ENCODE assay signal across 1 cellular context in the genomic region with DNA sequence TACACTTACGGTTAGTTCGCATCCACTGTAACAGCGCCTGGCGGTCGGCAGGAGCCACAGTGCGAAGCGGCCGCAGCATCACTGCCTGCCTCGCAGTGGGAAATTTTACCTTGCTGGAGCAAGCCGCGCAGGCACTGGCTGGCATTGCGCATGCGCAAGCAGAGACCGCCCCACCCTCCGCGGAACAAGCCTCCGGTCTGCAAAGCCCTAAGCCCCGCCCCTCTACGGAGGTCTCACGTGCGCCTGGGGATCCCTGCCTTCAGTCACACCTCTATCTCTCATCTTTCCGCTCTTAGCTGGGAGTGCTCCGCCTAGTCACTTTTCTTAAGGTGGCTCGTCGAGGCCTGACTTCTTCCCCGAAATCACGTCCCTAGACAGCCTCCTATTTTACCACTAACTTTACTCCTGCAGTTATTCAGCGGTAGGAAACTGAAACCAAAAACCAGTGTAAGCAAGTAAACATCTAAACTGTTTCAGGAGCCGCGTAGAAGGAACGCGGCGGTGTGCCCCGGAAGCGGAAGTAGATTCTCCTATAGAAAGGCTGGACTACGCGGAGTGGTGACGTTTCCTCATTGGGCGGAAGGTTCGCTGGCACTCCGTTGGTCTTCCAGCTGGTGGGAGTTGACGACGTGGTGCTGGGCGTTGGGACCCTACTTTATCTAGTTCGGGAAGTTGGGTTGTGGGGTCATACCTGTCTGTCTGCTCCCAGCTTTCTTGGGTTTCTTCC.
TF ChIP-seq lines count a peak whose summit lies in the region.

TSS of gene SRP54 (plus strand) at position 572 of the 727 bp plus-strand sequence. CDS start 13,718 bp downstream, outside the sequence.

TF ChIP-seq in HEK293, 187 proteins besides CTCF, POLR2A, EP300 and RAD21 (continued from another document and continues in another):
- TF ChIP-seq, protein P1, sequence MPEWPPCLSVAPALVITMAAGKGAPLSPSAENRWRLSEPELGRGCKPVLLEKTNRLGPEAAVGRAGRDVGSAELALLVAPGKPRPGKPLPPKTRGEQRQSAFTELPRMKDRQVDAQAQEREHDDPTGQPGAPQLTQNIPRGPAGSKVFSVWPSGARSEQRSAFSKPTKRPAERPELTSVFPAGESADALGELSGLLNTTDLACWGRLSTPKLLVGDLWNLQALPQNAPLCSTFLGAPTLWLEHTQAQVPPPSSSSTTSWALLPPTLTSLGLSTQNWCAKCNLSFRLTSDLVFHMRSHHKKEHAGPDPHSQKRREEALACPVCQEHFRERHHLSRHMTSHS (tag by site-specific recombination; IDR thresholded peaks at IDR 0.05), result no peak
- TF ChIP-seq ZNF157 (tag by site-specific recombination; IDR thresholded peaks at IDR 0.05) (no peak), ZNF701 (tag by site-specific recombination; IDR thresholded peaks at IDR 0.05) (no peak), ZNF114 (tag by site-specific recombination; IDR thresholded peaks at IDR 0.05) (no peak), ZNF16 (tag by site-specific recombination; IDR thresholded peaks at IDR 0.05; ENCODE audit: low read depth) (no peak), ZNF23 (tag by site-specific recombination; IDR thresholded peaks at IDR 0.05; ENCODE audit: borderline replicate concordance) (no peak), ZNF677 (tag by site-specific recombination; IDR thresholded peaks at IDR 0.05) (no peak), ZNF544 (tag by site-specific recombination; IDR thresholded peaks at IDR 0.05) (no peak), ZNF37A (tag by site-specific recombination; IDR thresholded peaks at IDR 0.05) (no peak), ZNF501 (tag by site-specific recombination; IDR thresholded peaks at IDR 0.05) (0 out of 2 replicates have a peak, but pooled peaks have one; percentile 46), ZNF555 (tag by site-specific recombination; conservative IDR thresholded peaks at IDR 0.05) (no peak), YY1 (tag by site-specific recombination; IDR thresholded peaks at IDR 0.05) (no peak), EGR2 (tag by site-specific recombination; IDR thresholded peaks at IDR 0.05; ENCODE audit: low read depth) (peak; percentile 66), ZNF426 (tag by site-specific recombination; IDR thresholded peaks at IDR 0.05) (no peak), ZSCAN16 (tag by site-specific recombination; IDR thresholded peaks at IDR 0.05) (no peak), ZNF549 (tag by site-specific recombination; IDR thresholded peaks at IDR 0.05) (no peak), ZNF416 (tag by site-specific recombination; IDR thresholded peaks at IDR 0.05) (no peak), BCL11A (tag by site-specific recombination; IDR thresholded peaks at IDR 0.05; ENCODE audit: low read depth) (no peak), ZNF510 (tag by site-specific recombination; IDR thresholded peaks at IDR 0.05; ENCODE audit: insufficient replicate concordance) (no peak), SP2 (tag by site-specific recombination; IDR thresholded peaks at IDR 0.05) (peak; percentile 86), ZNF18 (tag by site-specific recombination; IDR thresholded peaks at IDR 0.05) (peak; percentile 76; the same call in 1 of the 2 replicates), KLF1 (tag by site-specific recombination; IDR thresholded peaks at IDR 0.05) (peak; percentile 40; the same call in 1 of the 2 replicates), GFI1B (tag by site-specific recombination; IDR thresholded peaks at IDR 0.05) (no peak), OSR2 (tag by site-specific recombination; IDR thresholded peaks at IDR 0.05) (no peak), ZNF558 (tag by site-specific recombination; IDR thresholded peaks at IDR 0.05) (peak; percentile 51; the same call in 1 of the 2 replicates), HOXC10 (CRISPR knock-in tag; IDR thresholded peaks at IDR 0.05) (peak; percentile 82; the same call in 1 of the 2 replicates), ZNF571 (tag by site-specific recombination; IDR thresholded peaks at IDR 0.05) (no peak), ZNF350 (tag by site-specific recombination; IDR thresholded peaks at IDR 0.05) (no peak), KLF8 (tag by site-specific recombination; IDR thresholded peaks at IDR 0.05) (peak; percentile 81), ZNF529 (tag by site-specific recombination; IDR thresholded peaks at IDR 0.05; ENCODE audit: insufficient replicate concordance) (no peak), ZNF133 (tag by site-specific recombination; IDR thresholded peaks at IDR 0.05) (peak; percentile 76), ZNF521 (tag by site-specific recombination; IDR thresholded peaks at IDR 0.05) (no peak), ZNF830 (tag by site-specific recombination; IDR thresholded peaks at IDR 0.05; ENCODE audit: low read depth) (no peak), ZNF341 (tag by site-specific recombination; IDR thresholded peaks at IDR 0.05; ENCODE audit: low read depth) (peak; percentile 50), ZNF777 (tag by site-specific recombination; IDR thresholded peaks at IDR 0.05; ENCODE audit: borderline replicate concordance) (no peak), ZNF169 (tag by site-specific recombination; IDR thresholded peaks at IDR 0.05) (no peak), ZNF747 (tag by site-specific recombination; IDR thresholded peaks at IDR 0.05) (no peak)
- TF ChIP-seq, protein P2, sequence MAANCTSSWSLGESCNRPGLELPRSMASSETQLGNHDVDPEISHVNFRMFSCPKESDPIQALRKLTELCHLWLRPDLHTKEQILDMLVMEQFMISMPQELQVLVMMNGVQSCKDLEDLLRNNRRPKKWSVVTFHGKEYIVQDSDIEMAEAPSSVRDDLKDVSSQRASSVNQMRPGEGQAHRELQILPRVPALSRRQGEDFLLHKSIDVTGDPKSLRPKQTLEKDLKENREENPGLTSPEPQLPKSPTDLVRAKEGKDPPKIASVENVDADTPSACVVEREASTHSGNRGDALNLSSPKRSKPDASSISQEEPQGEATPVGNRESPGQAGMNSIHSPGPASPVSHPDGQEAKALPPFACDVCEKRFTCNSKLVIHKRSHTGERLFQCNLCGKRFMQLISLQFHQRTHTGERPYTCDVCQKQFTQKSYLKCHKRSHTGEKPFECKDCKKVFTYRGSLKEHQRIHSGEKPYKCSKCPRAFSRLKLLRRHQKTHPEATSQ (tag by site-specific recombination; IDR thresholded peaks at IDR 0.05), result no peak
- TF ChIP-seq, protein P3, sequence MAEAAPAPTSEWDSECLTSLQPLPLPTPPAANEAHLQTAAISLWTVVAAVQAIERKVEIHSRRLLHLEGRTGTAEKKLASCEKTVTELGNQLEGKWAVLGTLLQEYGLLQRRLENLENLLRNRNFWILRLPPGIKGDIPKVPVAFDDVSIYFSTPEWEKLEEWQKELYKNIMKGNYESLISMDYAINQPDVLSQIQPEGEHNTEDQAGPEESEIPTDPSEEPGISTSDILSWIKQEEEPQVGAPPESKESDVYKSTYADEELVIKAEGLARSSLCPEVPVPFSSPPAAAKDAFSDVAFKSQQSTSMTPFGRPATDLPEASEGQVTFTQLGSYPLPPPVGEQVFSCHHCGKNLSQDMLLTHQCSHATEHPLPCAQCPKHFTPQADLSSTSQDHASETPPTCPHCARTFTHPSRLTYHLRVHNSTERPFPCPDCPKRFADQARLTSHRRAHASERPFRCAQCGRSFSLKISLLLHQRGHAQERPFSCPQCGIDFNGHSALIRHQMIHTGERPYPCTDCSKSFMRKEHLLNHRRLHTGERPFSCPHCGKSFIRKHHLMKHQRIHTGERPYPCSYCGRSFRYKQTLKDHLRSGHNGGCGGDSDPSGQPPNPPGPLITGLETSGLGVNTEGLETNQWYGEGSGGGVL (tag by site-specific recombination; IDR thresholded peaks at IDR 0.05), result no peak
- TF ChIP-seq, protein P4, sequence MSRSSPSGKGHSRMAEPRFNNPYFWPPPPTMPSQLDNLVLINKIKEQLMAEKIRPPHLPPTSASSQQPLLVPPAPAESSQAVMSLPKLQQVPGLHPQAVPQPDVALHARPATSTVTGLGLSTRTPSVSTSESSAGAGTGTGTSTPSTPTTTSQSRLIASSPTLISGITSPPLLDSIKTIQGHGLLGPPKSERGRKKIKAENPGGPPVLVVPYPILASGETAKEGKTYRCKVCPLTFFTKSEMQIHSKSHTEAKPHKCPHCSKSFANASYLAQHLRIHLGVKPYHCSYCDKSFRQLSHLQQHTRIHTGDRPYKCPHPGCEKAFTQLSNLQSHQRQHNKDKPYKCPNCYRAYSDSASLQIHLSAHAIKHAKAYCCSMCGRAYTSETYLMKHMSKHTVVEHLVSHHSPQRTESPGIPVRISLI (tag by site-specific recombination; IDR thresholded peaks at IDR 0.05), result no peak
- TF ChIP-seq, protein P5, sequence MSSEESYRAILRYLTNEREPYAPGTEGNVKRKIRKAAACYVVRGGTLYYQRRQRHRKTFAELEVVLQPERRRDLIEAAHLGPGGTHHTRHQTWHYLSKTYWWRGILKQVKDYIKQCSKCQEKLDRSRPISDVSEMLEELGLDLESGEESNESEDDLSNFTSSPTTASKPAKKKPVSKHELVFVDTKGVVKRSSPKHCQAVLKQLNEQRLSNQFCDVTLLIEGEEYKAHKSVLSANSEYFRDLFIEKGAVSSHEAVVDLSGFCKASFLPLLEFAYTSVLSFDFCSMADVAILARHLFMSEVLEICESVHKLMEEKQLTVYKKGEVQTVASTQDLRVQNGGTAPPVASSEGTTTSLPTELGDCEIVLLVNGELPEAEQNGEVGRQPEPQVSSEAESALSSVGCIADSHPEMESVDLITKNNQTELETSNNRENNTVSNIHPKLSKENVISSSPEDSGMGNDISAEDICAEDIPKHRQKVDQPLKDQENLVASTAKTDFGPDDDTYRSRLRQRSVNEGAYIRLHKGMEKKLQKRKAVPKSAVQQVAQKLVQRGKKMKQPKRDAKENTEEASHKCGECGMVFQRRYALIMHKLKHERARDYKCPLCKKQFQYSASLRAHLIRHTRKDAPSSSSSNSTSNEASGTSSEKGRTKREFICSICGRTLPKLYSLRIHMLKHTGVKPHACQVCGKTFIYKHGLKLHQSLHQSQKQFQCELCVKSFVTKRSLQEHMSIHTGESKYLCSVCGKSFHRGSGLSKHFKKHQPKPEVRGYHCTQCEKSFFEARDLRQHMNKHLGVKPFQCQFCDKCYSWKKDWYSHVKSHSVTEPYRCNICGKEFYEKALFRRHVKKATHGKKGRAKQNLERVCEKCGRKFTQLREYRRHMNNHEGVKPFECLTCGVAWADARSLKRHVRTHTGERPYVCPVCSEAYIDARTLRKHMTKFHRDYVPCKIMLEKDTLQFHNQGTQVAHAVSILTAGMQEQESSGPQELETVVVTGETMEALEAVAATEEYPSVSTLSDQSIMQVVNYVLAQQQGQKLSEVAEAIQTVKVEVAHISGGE (tag by site-specific recombination; conservative IDR thresholded peaks at IDR 0.05; ENCODE audit: low read depth), result peak; percentile 85
- TF ChIP-seq, protein P6, sequence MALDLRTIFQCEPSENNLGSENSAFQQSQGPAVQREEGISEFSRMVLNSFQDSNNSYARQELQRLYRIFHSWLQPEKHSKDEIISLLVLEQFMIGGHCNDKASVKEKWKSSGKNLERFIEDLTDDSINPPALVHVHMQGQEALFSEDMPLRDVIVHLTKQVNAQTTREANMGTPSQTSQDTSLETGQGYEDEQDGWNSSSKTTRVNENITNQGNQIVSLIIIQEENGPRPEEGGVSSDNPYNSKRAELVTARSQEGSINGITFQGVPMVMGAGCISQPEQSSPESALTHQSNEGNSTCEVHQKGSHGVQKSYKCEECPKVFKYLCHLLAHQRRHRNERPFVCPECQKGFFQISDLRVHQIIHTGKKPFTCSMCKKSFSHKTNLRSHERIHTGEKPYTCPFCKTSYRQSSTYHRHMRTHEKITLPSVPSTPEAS (tag by site-specific recombination; IDR thresholded peaks at IDR 0.05), result no peak
- TF ChIP-seq, protein P7, sequence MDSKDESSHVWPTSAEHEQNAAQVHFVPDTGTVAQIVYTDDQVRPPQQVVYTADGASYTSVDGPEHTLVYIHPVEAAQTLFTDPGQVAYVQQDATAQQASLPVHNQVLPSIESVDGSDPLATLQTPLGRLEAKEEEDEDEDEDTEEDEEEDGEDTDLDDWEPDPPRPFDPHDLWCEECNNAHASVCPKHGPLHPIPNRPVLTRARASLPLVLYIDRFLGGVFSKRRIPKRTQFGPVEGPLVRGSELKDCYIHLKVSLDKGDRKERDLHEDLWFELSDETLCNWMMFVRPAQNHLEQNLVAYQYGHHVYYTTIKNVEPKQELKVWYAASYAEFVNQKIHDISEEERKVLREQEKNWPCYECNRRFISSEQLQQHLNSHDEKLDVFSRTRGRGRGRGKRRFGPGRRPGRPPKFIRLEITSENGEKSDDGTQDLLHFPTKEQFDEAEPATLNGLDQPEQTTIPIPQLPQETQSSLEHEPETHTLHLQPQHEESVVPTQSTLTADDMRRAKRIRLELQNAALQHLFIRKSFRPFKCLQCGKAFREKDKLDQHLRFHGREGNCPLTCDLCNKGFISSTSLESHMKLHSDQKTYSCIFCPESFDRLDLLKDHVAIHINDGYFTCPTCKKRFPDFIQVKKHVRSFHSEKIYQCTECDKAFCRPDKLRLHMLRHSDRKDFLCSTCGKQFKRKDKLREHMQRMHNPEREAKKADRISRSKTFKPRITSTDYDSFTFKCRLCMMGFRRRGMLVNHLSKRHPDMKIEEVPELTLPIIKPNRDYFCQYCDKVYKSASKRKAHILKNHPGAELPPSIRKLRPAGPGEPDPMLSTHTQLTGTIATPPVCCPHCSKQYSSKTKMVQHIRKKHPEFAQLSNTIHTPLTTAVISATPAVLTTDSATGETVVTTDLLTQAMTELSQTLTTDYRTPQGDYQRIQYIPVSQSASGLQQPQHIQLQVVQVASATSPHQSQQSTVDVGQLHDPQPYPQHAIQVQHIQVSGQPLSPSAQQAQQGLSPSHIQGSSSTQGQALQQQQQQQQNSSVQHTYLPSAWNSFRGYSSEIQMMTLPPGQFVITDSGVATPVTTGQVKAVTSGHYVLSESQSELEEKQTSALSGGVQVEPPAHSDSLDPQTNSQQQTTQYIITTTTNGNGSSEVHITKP (tag by site-specific recombination; IDR thresholded peaks at IDR 0.05), result peak; percentile 8; the same call in 1 of the 2 replicates
- TF ChIP-seq, protein P8, sequence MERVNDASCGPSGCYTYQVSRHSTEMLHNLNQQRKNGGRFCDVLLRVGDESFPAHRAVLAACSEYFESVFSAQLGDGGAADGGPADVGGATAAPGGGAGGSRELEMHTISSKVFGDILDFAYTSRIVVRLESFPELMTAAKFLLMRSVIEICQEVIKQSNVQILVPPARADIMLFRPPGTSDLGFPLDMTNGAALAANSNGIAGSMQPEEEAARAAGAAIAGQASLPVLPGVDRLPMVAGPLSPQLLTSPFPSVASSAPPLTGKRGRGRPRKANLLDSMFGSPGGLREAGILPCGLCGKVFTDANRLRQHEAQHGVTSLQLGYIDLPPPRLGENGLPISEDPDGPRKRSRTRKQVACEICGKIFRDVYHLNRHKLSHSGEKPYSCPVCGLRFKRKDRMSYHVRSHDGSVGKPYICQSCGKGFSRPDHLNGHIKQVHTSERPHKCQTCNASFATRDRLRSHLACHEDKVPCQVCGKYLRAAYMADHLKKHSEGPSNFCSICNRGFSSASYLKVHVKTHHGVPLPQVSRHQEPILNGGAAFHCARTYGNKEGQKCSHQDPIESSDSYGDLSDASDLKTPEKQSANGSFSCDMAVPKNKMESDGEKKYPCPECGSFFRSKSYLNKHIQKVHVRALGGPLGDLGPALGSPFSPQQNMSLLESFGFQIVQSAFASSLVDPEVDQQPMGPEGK (tag by site-specific recombination; IDR thresholded peaks at IDR 0.05), result peak; percentile 56; the same call in 1 of the 2 replicates
